ENCODE assay signal across 8 cellular contexts in the genomic region with DNA sequence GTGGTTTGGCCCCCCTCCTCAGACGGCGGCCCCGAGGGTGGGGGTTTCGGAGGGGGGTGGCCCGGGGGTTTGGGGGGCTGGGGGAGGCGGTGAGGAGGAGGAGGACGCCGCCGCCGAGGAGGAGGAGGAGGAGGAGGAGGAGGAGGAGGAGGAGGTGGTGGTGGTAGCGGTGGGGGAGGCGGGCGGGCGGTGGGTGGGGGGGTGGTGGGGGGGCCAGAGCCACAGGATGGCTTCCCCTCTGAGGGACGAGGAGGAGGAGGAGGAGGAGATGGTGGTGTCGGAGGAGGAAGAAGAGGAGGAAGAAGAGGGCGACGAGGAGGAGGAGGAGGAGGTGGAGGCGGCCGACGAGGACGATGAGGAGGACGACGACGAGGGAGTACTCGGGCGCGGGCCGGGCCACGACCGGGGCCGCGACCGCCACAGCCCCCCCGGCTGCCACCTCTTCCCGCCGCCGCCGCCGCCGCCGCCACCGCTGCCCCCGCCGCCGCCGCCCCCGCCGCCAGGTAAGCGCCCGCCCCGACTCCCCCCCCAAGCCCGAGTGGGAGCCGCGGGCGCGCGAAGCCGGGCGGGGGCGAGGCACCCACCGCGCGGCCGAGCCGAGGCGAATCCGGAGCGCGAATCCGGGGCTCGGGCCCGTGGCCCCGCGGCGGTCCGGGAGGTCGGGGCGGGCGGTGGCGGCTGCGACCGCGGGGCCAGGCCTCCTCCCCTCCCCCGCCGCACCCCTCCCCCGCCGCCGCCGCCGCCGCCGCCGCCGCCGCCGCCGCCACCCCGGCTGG. TPM values are rescaled to one million over a fixed set of nuclear protein-coding genes. Genes with fewer than 3 reads are reported as not detected.
DNase-seq lines count a peak whose midpoint lies in the region; ATAC-seq, FAIRE-seq and TF ChIP-seq lines count a peak whose summit lies in the region.

No MANE protein-coding gene starts in this region.

- H3K27me3 Mint-ChIP-seq in activated CD8-positive, alpha-beta T cell treated with anti-CD3 and anti-CD28 coated beads for 36 hours, result no peaks in the 10 kb centered on the region

- 0 to 3% (median 1%) methylated on average over 47 to 86 of the region's 99 CpGs for WGBS in ovary, 3 donors

- peak; percentile 15 for ATAC-seq in HG03280 (IDR thresholded peaks at IDR 0.05; ENCODE audit: unreplicated experiment)
- ATAC-seq in activated CD8-positive, alpha-beta T cell treated with anti-CD3 and anti-CD28 coated beads for 36 hours, result no peak

- TF ChIP-seq POLR2A in endothelial cell of umbilical vein (IDR thresholded peaks at IDR 0.05; ENCODE audit: low read depth, low read length) (no peak), ovary (IDR thresholded peaks at IDR 0.05) (no peak)

- intact Hi-C loops in activated CD8-positive, alpha-beta T cell treated with anti-CD3 and anti-CD28 coated beads for 36 hours (cut with micrococcal nuclease), result loop anchor here (5.0 kb wide), 1 partner anchor 42 kb away; no protein-coding TSS in a partner anchor
- intact Hi-C loops in endothelial cell of umbilical vein (cut with micrococcal nuclease), result loop anchor here (5.0 kb wide), 1 partner anchor 197 kb away; a partner anchor contains a TSS
- intact Hi-C loops in ovary (cut with DNase I), result no loop called here

- dilution Hi-C loops in endothelial cell of umbilical vein (cut with MboI; ENCODE audit: extremely low pct_ligation_motif_present, low sequenced_read_pairs), result no loop called here

- TF ChIP-seq CTCF in AG10803 (conservative IDR thresholded peaks at IDR 0.05; ENCODE audit: low read length) (no peak), endothelial cell of umbilical vein (IDR thresholded peaks at IDR 0.05; ENCODE audit: extremely low read depth in 1 of 2, insufficient read depth in 1 of 2, low read depth in 1 of 2, low read length in 2 of 2) (no peak), ovary (IDR thresholded peaks at IDR 0.05) (no peak)
- no peak for TF ChIP-seq CTCF in activated CD8-positive, alpha-beta T cell treated with anti-CD3 and anti-CD28 coated beads for 36 hours (IDR thresholded peaks at IDR 0.05)

- H3K9me3 Mint-ChIP-seq in activated CD8-positive, alpha-beta T cell treated with anti-CD3 and anti-CD28 coated beads for 36 hours, result no peaks in the 10 kb centered on the region

- H3K4me3 ChIP-seq in AG10803 (ENCODE audit: low read length) (peak overlapping the region; percentile 92), endothelial cell of umbilical vein (replicated peaks in 1 of 3; ENCODE audit: insufficient read depth in 1 of 3, low read depth in 1 of 3, low read length in 3 of 3) (peak overlapping the region in 1 of 3 experiments; percentile 67), ovary (peak overlapping the region; percentile 75)

- H3K4me1 ChIP-seq in endothelial cell of umbilical vein (ENCODE audit: control insufficient read depth, extremely low read depth, insufficient read depth, low read length) (peaks cover 44% of the 10 kb centered on the region), ovary (ENCODE audit: insufficient read depth) (peaks cover 17% of the 10 kb centered on the region)

- H3K4me2 ChIP-seq in endothelial cell of umbilical vein (ENCODE audit: insufficient read depth, low read length), result no peak overlapping the region

- FAIRE-seq in endothelial cell of umbilical vein (lab: Jason Lieb, UNC), result no peak

- POLR2A ChIA-PET in activated CD8-positive, alpha-beta T cell treated with anti-CD3 and anti-CD28 coated beads for 36 hours (lab: Charles Lee), result interaction anchor here (1.7 kb wide), 1 partner anchor 199 kb away, joined by 3 read pairs; no protein-coding TSS in a partner anchor
- POLR2A ChIA-PET in endothelial cell of umbilical vein (lab: Charles Lee), result no interaction called here

- peaks cover 29% of the 10 kb centered on the region for H3K79me2 ChIP-seq in endothelial cell of umbilical vein (ENCODE audit: control insufficient read depth, insufficient read depth, low read length)

- BruUV-seq in endothelial cell of umbilical vein (replicated peaks; lab: Mats Ljungman, UMichigan), result no TSS peak

- H3K27me3 ChIP-seq in endothelial cell of umbilical vein (ENCODE audit: control insufficient read depth in 2 of 2, insufficient read depth in 2 of 2, low read length in 2 of 2), result no peaks in the 10 kb centered on the region
- H3K27me3 ChIP-seq in ovary, result no peaks in the 10 kb centered on the region

- H3K27ac Mint-ChIP-seq in activated CD8-positive, alpha-beta T cell treated with anti-CD3 and anti-CD28 coated beads for 36 hours, result peak overlapping the region; percentile 83

- H3K36me3 ChIP-seq in endothelial cell of umbilical vein (ENCODE audit: control insufficient read depth in 2 of 2, extremely low read depth in 1 of 2, insufficient read depth in 2 of 2, low read length in 2 of 2) (peaks cover 8 to 11% of the 10 kb centered on the region in 2 experiments), ovary (no peaks in the 10 kb centered on the region)

- peak overlapping the region; percentile 86 for H3K9ac ChIP-seq in endothelial cell of umbilical vein (replicated peaks; ENCODE audit: extremely low read depth, insufficient read depth, low read length)

- TF ChIP-seq EP300 in ovary (IDR thresholded peaks at IDR 0.05), result no peak

- H3K4me3 Mint-ChIP-seq in activated CD8-positive, alpha-beta T cell treated with anti-CD3 and anti-CD28 coated beads for 36 hours, result peak overlapping the region; percentile 69

- no peaks in the 10 kb centered on the region for H3K9me1 ChIP-seq in endothelial cell of umbilical vein (replicated peaks; ENCODE audit: control insufficient read depth, extremely low read depth, insufficient read depth, low read length)

- H3K9me3 ChIP-seq in endothelial cell of umbilical vein (replicated peaks; ENCODE audit: control insufficient read depth, insufficient read depth, low read length) (no peaks in the 10 kb centered on the region), ovary (no peaks in the 10 kb centered on the region)

- no peaks in the 10 kb centered on the region for H4K20me1 ChIP-seq in endothelial cell of umbilical vein (replicated peaks; ENCODE audit: control insufficient read depth, extremely low read depth, insufficient read depth, low read length)

- H3K4me1 Mint-ChIP-seq in activated CD8-positive, alpha-beta T cell treated with anti-CD3 and anti-CD28 coated beads for 36 hours (ENCODE audit: low read depth), result peaks cover 6% of the 10 kb centered on the region

- H2AFZ ChIP-seq in endothelial cell of umbilical vein (ENCODE audit: low read depth, low read length), result no peak overlapping the region

- CTCF ChIA-PET in activated CD8-positive, alpha-beta T cell treated with anti-CD3 and anti-CD28 coated beads for 36 hours (lab: Charles Lee), result no interaction called here
- CTCF ChIA-PET in endothelial cell of umbilical vein (lab: Charles Lee), result interaction anchor here (1.0 kb wide), 1 partner anchor 13 kb away, joined by 3 read pairs; no protein-coding TSS in a partner anchor

- H3K36me3 Mint-ChIP-seq in activated CD8-positive, alpha-beta T cell treated with anti-CD3 and anti-CD28 coated beads for 36 hours (ENCODE audit: low read depth), result peaks cover 10% of the 10 kb centered on the region

- no peak overlapping the region for H3K27ac ChIP-seq in endothelial cell of umbilical vein (ENCODE audit: insufficient read depth, low read depth, low read length)
- peak overlapping the region; percentile 95 to 98 for H3K27ac ChIP-seq in ovary

- DNase-seq in AG10803 (ENCODE audit: low read depth) (no peak), endothelial cell of umbilical vein (ENCODE audit: low read depth, low spot score) (no peak), ovary (peak; percentile 34 to 62 (median 52)), NCI-H524 (lab: John Stamatoyannopoulos, UW) (no peak), HT-29 (ENCODE audit: low spot score) (no peak), NCI-H345 treated with DMSO at 0.1 percent for 48 hours (lab: John Stamatoyannopoulos, UW; ENCODE audit: unreplicated experiment) (no peak)
- DNase-seq in activated CD8-positive, alpha-beta T cell treated with anti-CD3 and anti-CD28 coated beads for 36 hours, result peak; percentile 30

RNA-seq across cellular contexts. Expression of a gene that starts 3.8 kb away (rescaled TPM):
- total RNA-seq in activated CD8-positive, alpha-beta T cell treated with anti-CD3 and anti-CD28 coated beads for 36 hours, result 100 to 1,000 TPM; 130 to 139 TPM
- total RNA-seq in endothelial cell of umbilical vein (185 and 189 TPM in 2 replicates), ovary (100 to 1,000 TPM in 4 of 7 donors, 10 to 100 TPM in 3; 65.7 to 145 (median 114) TPM)
- polyA plus RNA-seq in endothelial cell of umbilical vein (102 and 108 TPM in 2 replicates), ovary (100 to 1,000 TPM in 1 of 2 donors, 10 to 100 TPM in 1; 87.2 to 100 TPM)
- 49.9 and 71.3 TPM in 2 replicates for polyA plus RNA-seq in endothelial cell of umbilical vein (2011; cell fraction: cytosol; rRNA removed)
- polyA plus RNA-seq in endothelial cell of umbilical vein (2011; cell fraction: nucleus; rRNA removed), result 282 and 317 TPM in 2 replicates
- polyA plus RNA-seq in endothelial cell of umbilical vein (2012), result 104 and 141 TPM in 2 replicates
- 169 and 172 TPM in 2 replicates for polyA minus RNA-seq in endothelial cell of umbilical vein
- polyA minus RNA-seq in endothelial cell of umbilical vein (2011; cell fraction: cytosol; rRNA and poly(A)+ RNA removed), result 55.1 TPM
- 98.9 and 110 TPM in 2 replicates for polyA minus RNA-seq in endothelial cell of umbilical vein (2011; cell fraction: nucleus; rRNA and poly(A)+ RNA removed)
- total RNA-seq in HT-29 (2014; rRNA removed; shearing (Covaris generic)), result 52.8 and 54.3 TPM in 2 replicates

RNA-seq across cellular contexts. Expression of a gene that starts 27.0 kb away (rescaled TPM):
- 10 to 100 TPM; 13.5 to 16.2 TPM for total RNA-seq in activated CD8-positive, alpha-beta T cell treated with anti-CD3 and anti-CD28 coated beads for 36 hours
- total RNA-seq in endothelial cell of umbilical vein (16.8 and 18.1 TPM in 2 replicates), ovary (10 to 100 TPM in 6 of 7 donors, 1 to 10 TPM in 1; 7.0 to 18.8 (median 16.1) TPM)
- polyA plus RNA-seq in endothelial cell of umbilical vein (7.7 and 9.4 TPM in 2 replicates), ovary (10 to 100 TPM; 10.8 to 22.2 TPM)
- polyA plus RNA-seq in endothelial cell of umbilical vein (2011; cell fraction: cytosol; rRNA removed), result 6.9 and 7.5 TPM in 2 replicates
- polyA plus RNA-seq in endothelial cell of umbilical vein (2011; cell fraction: nucleus; rRNA removed), result 13.0 and 15.9 TPM in 2 replicates
- 8.4 and 9.9 TPM in 2 replicates for polyA plus RNA-seq in endothelial cell of umbilical vein (2012)
- polyA minus RNA-seq in endothelial cell of umbilical vein, result 8.3 and 15.0 TPM in 2 replicates
- 9.1 TPM for polyA minus RNA-seq in endothelial cell of umbilical vein (2011; cell fraction: cytosol; rRNA and poly(A)+ RNA removed)
- 7.2 and 8.7 TPM in 2 replicates for polyA minus RNA-seq in endothelial cell of umbilical vein (2011; cell fraction: nucleus; rRNA and poly(A)+ RNA removed)
- total RNA-seq in HT-29 (2014; rRNA removed; shearing (Covaris generic)), result 8.4 and 10.7 TPM in 2 replicates

RNA-seq across cellular contexts. Expression of a gene that starts 27.4 kb away (rescaled TPM):
- total RNA-seq in activated CD8-positive, alpha-beta T cell treated with anti-CD3 and anti-CD28 coated beads for 36 hours, result 10 to 100 TPM; 72.8 to 77.2 TPM
- 119 TPM in 2 replicates for total RNA-seq in endothelial cell of umbilical vein
- polyA plus RNA-seq in endothelial cell of umbilical vein, result 267 and 363 TPM in 2 replicates
- 122 and 161 TPM in 2 replicates for polyA plus RNA-seq in endothelial cell of umbilical vein (2011; cell fraction: cytosol; rRNA removed)
- 57.9 and 63.9 TPM in 2 replicates for polyA plus RNA-seq in endothelial cell of umbilical vein (2011; cell fraction: nucleus; rRNA removed)
- polyA plus RNA-seq in endothelial cell of umbilical vein (2012), result 75.5 and 87.5 TPM in 2 replicates
- 44.0 and 54.0 TPM in 2 replicates for polyA minus RNA-seq in endothelial cell of umbilical vein
- 158 TPM for polyA minus RNA-seq in endothelial cell of umbilical vein (2011; cell fraction: cytosol; rRNA and poly(A)+ RNA removed)
- 14.4 and 33.0 TPM in 2 replicates for polyA minus RNA-seq in endothelial cell of umbilical vein (2011; cell fraction: nucleus; rRNA and poly(A)+ RNA removed)
- 10 to 100 TPM; 46.4 to 82.8 (median 54.6) TPM for total RNA-seq in ovary
- polyA plus RNA-seq in ovary, result 10 to 100 TPM in 1 of 2 donors, 1 to 10 TPM in 1; 4.6 to 59.1 TPM
- total RNA-seq in HT-29 (2014; rRNA removed; shearing (Covaris generic)), result 71.8 and 89.4 TPM in 2 replicates

RNA-seq across cellular contexts. Expression of a gene that starts 29.9 kb away (rescaled TPM):
- 1 to 10 TPM; 2.4 to 2.9 TPM for total RNA-seq in activated CD8-positive, alpha-beta T cell treated with anti-CD3 and anti-CD28 coated beads for 36 hours
- 39.2 and 53.4 TPM in 2 replicates for total RNA-seq in endothelial cell of umbilical vein
- 165 and 185 TPM in 2 replicates for polyA plus RNA-seq in endothelial cell of umbilical vein
- polyA plus RNA-seq in endothelial cell of umbilical vein (2011; cell fraction: cytosol; rRNA removed), result 106 and 108 TPM in 2 replicates
- polyA plus RNA-seq in endothelial cell of umbilical vein (2011; cell fraction: nucleus; rRNA removed), result 35.2 TPM in 2 replicates
- 15.7 and 18.9 TPM in 2 replicates for polyA plus RNA-seq in endothelial cell of umbilical vein (2012)
- 17.3 and 23.4 TPM in 2 replicates for polyA minus RNA-seq in endothelial cell of umbilical vein
- polyA minus RNA-seq in endothelial cell of umbilical vein (2011; cell fraction: cytosol; rRNA and poly(A)+ RNA removed), result not detected
- 9.3 and 9.6 TPM in 2 replicates for polyA minus RNA-seq in endothelial cell of umbilical vein (2011; cell fraction: nucleus; rRNA and poly(A)+ RNA removed)
- total RNA-seq in ovary, result 10 to 100 TPM in 3 of 7 donors, 1 to 10 TPM in 4; 2.1 to 11.9 (median 8.2) TPM
- polyA plus RNA-seq in ovary, result 10 to 100 TPM in 1 of 2 donors, 1 to 10 TPM in 1; 5.5 to 17.8 TPM
- 0.43 and 0.50 TPM in 2 replicates for total RNA-seq in HT-29 (2014; rRNA removed; shearing (Covaris generic))

RNA-seq across cellular contexts. Expression of a gene that starts 31.3 kb away (rescaled TPM):
- 1 to 10 TPM; 5.1 to 5.2 TPM for total RNA-seq in activated CD8-positive, alpha-beta T cell treated with anti-CD3 and anti-CD28 coated beads for 36 hours
- 0.58 TPM in 2 replicates for total RNA-seq in endothelial cell of umbilical vein
- 0.76 TPM in 2 replicates for polyA plus RNA-seq in endothelial cell of umbilical vein
- 0.56 and 1.3 TPM in 2 replicates for polyA plus RNA-seq in endothelial cell of umbilical vein (2011; cell fraction: cytosol; rRNA removed)
- polyA plus RNA-seq in endothelial cell of umbilical vein (2011; cell fraction: nucleus; rRNA removed), result 0.94 and 1.7 TPM in 2 replicates
- 0.33 and 0.40 TPM in 2 replicates for polyA plus RNA-seq in endothelial cell of umbilical vein (2012)
- polyA minus RNA-seq in endothelial cell of umbilical vein, result 0.49 and 0.87 TPM in 2 replicates
- 4.6 TPM for polyA minus RNA-seq in endothelial cell of umbilical vein (2011; cell fraction: cytosol; rRNA and poly(A)+ RNA removed)
- polyA minus RNA-seq in endothelial cell of umbilical vein (2011; cell fraction: nucleus; rRNA and poly(A)+ RNA removed), result 0.72 and 0.91 TPM in 2 replicates
- total RNA-seq in ovary, result 10 to 100 TPM in 1 of 7 donors, 1 to 10 TPM in 6; 2.7 to 16.5 (median 5.2) TPM
- polyA plus RNA-seq in ovary, result 1 to 10 TPM; 4.3 to 8.6 TPM
- total RNA-seq in HT-29 (2014; rRNA removed; shearing (Covaris generic)), result 0.81 and 1.1 TPM in 2 replicates

Comparison
In these comparisons a context has a peak if more than half of its experiments do, and no peak if none do; other contexts are left out.
1. DNase-seq: peak in activated CD8-positive, alpha-beta T cell treated with anti-CD3 and anti-CD28 coated beads for 36 hours (single experiment) and ovary (5 of 5); none in AG10803 (single experiment), endothelial cell of umbilical vein (single experiment), NCI-H524 (0 of 2), HT-29 (single experiment) and NCI-H345 treated with DMSO at 0.1 percent for 48 hours (single experiment).
2. intact Hi-C loops: an anchor here in activated CD8-positive, alpha-beta T cell treated with anti-CD3 and anti-CD28 coated beads for 36 hours (5.0 kb wide) and endothelial cell of umbilical vein (5.0 kb wide); none called in ovary.